ENCODE assay signal across 1 cellular context in the genomic region with DNA sequence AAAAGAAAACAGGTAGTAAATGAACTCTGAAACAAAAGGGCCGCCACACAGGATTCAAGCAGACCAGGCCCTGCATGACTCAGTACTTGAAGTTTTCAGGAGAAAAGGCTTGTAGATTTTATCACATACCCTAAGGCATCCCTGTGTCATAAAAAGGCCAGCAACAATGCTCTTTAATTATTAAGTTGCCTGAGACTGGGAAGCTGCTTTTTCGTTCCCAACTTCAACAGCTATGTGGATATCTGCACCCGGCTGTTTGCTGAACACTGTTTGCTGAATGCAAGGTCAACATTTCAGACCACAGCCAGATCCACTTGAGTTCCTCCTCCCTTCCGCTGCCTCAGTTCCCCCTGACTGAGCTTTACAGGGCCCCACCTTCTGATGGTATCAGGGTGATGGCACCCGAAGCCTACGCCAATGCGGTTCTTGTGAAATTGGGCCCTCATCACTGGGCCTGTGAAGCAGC.
TF ChIP-seq lines count a peak whose summit lies in the region.

No MANE protein-coding gene starts in this region.

TF ChIP-seq in HEK293, 187 proteins besides CTCF, POLR2A, EP300 and RAD21 (continued from another document):
- TF ChIP-seq, protein P1, sequence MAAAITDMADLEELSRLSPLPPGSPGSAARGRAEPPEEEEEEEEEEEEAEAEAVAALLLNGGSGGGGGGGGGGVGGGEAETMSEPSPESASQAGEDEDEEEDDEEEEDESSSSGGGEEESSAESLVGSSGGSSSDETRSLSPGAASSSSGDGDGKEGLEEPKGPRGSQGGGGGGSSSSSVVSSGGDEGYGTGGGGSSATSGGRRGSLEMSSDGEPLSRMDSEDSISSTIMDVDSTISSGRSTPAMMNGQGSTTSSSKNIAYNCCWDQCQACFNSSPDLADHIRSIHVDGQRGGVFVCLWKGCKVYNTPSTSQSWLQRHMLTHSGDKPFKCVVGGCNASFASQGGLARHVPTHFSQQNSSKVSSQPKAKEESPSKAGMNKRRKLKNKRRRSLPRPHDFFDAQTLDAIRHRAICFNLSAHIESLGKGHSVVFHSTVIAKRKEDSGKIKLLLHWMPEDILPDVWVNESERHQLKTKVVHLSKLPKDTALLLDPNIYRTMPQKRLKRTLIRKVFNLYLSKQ (tag by site-specific recombination; IDR thresholded peaks at IDR 0.05; ENCODE audit: borderline replicate concordance), result no peak
- TF ChIP-seq ZNF132 (tag by site-specific recombination; IDR thresholded peaks at IDR 0.05; ENCODE audit: borderline replicate concordance), result no peak
- peak; percentile 17; the same call in 1 of the 2 replicates for TF ChIP-seq ZXDB (tag by site-specific recombination; IDR thresholded peaks at IDR 0.05)
- TF ChIP-seq TCF7L2 (IDR thresholded peaks at IDR 0.05; ENCODE audit: borderline replicate concordance, low read depth, low read length), result no peak
- no peak for TF ChIP-seq ZNF670 (tag by site-specific recombination; IDR thresholded peaks at IDR 0.05; ENCODE audit: low read depth)
- peak; percentile 87 for TF ChIP-seq FEZF1 (tag by site-specific recombination; IDR thresholded peaks at IDR 0.05)
- TF ChIP-seq, protein P2, sequence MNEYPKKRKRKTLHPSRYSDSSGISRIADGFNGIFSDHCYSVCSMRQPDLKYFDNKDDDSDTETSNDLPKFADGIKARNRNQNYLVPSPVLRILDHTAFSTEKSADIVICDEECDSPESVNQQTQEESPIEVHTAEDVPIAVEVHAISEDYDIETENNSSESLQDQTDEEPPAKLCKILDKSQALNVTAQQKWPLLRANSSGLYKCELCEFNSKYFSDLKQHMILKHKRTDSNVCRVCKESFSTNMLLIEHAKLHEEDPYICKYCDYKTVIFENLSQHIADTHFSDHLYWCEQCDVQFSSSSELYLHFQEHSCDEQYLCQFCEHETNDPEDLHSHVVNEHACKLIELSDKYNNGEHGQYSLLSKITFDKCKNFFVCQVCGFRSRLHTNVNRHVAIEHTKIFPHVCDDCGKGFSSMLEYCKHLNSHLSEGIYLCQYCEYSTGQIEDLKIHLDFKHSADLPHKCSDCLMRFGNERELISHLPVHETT (tag by site-specific recombination; IDR thresholded peaks at IDR 0.05), result peak; percentile 52; the same call in 1 of the 2 replicates
- peak; percentile 95 for TF ChIP-seq ZSCAN16 (tag by site-specific recombination; IDR thresholded peaks at IDR 0.05)
- TF ChIP-seq ZIC2 (tag by site-specific recombination; IDR thresholded peaks at IDR 0.05), result no peak
- no peak for TF ChIP-seq EGR2 (tag by site-specific recombination; IDR thresholded peaks at IDR 0.05; ENCODE audit: low read depth)
- no peak for TF ChIP-seq ZBTB20 (tag by site-specific recombination; IDR thresholded peaks at IDR 0.05)
- TF ChIP-seq, protein P3, sequence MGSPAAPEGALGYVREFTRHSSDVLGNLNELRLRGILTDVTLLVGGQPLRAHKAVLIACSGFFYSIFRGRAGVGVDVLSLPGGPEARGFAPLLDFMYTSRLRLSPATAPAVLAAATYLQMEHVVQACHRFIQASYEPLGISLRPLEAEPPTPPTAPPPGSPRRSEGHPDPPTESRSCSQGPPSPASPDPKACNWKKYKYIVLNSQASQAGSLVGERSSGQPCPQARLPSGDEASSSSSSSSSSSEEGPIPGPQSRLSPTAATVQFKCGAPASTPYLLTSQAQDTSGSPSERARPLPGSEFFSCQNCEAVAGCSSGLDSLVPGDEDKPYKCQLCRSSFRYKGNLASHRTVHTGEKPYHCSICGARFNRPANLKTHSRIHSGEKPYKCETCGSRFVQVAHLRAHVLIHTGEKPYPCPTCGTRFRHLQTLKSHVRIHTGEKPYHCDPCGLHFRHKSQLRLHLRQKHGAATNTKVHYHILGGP (tag by site-specific recombination; IDR thresholded peaks at IDR 0.05), result no peak
- no peak for TF ChIP-seq ZNF324 (tag by site-specific recombination; IDR thresholded peaks at IDR 0.05)
- TF ChIP-seq ZNF292 (tag by site-specific recombination; IDR thresholded peaks at IDR 0.05; ENCODE audit: borderline replicate concordance, low read depth), result no peak
- no peak for TF ChIP-seq ZNF140 (tag by site-specific recombination; IDR thresholded peaks at IDR 0.05)
- TF ChIP-seq KLF7 (tag by site-specific recombination; IDR thresholded peaks at IDR 0.05; ENCODE audit: borderline replicate concordance), result no peak
- no peak for TF ChIP-seq ZNF146 (tag by site-specific recombination; IDR thresholded peaks at IDR 0.05)
- peak; percentile 71 for TF ChIP-seq IKZF3 (tag by site-specific recombination; IDR thresholded peaks at IDR 0.05)
- TF ChIP-seq, protein P4, sequence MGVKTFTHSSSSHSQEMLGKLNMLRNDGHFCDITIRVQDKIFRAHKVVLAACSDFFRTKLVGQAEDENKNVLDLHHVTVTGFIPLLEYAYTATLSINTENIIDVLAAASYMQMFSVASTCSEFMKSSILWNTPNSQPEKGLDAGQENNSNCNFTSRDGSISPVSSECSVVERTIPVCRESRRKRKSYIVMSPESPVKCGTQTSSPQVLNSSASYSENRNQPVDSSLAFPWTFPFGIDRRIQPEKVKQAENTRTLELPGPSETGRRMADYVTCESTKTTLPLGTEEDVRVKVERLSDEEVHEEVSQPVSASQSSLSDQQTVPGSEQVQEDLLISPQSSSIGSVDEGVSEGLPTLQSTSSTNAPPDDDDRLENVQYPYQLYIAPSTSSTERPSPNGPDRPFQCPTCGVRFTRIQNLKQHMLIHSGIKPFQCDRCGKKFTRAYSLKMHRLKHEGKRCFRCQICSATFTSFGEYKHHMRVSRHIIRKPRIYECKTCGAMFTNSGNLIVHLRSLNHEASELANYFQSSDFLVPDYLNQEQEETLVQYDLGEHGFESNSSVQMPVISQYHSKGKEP (tag by site-specific recombination; IDR thresholded peaks at IDR 0.05), result peak; percentile 72; the same call in 1 of the 2 replicates
- TF ChIP-seq ZNF10 (tag by site-specific recombination; IDR thresholded peaks at IDR 0.05), result no peak
- 0 out of 2 replicates have a peak, but pooled peaks have one; percentile 12 for TF ChIP-seq ZNF664 (tag by site-specific recombination; IDR thresholded peaks at IDR 0.05)
- TF ChIP-seq ZNF777 (tag by site-specific recombination; IDR thresholded peaks at IDR 0.05; ENCODE audit: borderline replicate concordance), result no peak
- no peak for TF ChIP-seq SETDB1 (IDR thresholded peaks at IDR 0.05; ENCODE audit: insufficient read length, low read length)
- peak; percentile 51; the same call in 1 of the 2 replicates for TF ChIP-seq KLF8 (tag by site-specific recombination; IDR thresholded peaks at IDR 0.05)
- TF ChIP-seq ZFP3 (tag by site-specific recombination; IDR thresholded peaks at IDR 0.05; ENCODE audit: low read depth), result no peak
- peak; percentile 57 for TF ChIP-seq OSR2 (tag by site-specific recombination; IDR thresholded peaks at IDR 0.05)
- TF ChIP-seq ZNF16 (tag by site-specific recombination; IDR thresholded peaks at IDR 0.05; ENCODE audit: low read depth), result no peak
- TF ChIP-seq ZNF629 (tag by site-specific recombination; IDR thresholded peaks at IDR 0.05), result peak; percentile 51; the same call in 1 of the 2 replicates
- no peak for TF ChIP-seq ZNF248 (tag by site-specific recombination; IDR thresholded peaks at IDR 0.05)
- TF ChIP-seq, protein P5, sequence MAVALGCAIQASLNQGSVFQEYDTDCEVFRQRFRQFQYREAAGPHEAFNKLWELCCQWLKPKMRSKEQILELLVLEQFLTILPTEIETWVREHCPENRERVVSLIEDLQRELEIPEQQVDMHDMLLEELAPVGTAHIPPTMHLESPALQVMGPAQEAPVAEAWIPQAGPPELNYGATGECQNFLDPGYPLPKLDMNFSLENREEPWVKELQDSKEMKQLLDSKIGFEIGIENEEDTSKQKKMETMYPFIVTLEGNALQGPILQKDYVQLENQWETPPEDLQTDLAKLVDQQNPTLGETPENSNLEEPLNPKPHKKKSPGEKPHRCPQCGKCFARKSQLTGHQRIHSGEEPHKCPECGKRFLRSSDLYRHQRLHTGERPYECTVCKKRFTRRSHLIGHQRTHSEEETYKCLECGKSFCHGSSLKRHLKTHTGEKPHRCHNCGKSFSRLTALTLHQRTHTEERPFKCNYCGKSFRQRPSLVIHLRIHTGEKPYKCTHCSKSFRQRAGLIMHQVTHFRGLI (tag by site-specific recombination; IDR thresholded peaks at IDR 0.05), result no peak
- peak; percentile 66 for TF ChIP-seq SP7 (tag by site-specific recombination; IDR thresholded peaks at IDR 0.05)
- 0 out of 2 replicates have a peak, but pooled peaks have one; percentile 7 for TF ChIP-seq ZSCAN30 (tag by site-specific recombination; IDR thresholded peaks at IDR 0.05)
- no peak for TF ChIP-seq ZNF274 (IDR thresholded peaks at IDR 0.05; ENCODE audit: low read length)
- TF ChIP-seq ZNF274 (tag by site-specific recombination; IDR thresholded peaks at IDR 0.05; ENCODE audit: borderline replicate concordance), result no peak
- TF ChIP-seq BCL11A (tag by site-specific recombination; IDR thresholded peaks at IDR 0.05; ENCODE audit: low read depth), result peak; percentile 73; the same call in 1 of the 2 replicates
